28 cellular contexts compared by ENCODE assay signal in genomic region chr10:52387744-52388143, GRCh38.
DNase-seq lines count a peak whose midpoint lies in the region; ATAC-seq, FAIRE-seq and TF ChIP-seq lines count a peak whose summit lies in the region.
"Had no signal": no experiment of that assay in that cellular context is flagged by ENCODE, and none has a peak within 500 bp of the region (broad histone marks: within the 10 kb centered on the region; RNA-seq: fewer than 3 reads in every experiment).

No MANE protein-coding gene starts in this region.

- no peaks in the 10 kb centered on the region for H4K20me1 ChIP-seq in astrocyte (ENCODE audit: insufficient read depth, low read length)

- TF ChIP-seq CTCF in astrocyte (IDR thresholded peaks at IDR 0.05; ENCODE audit: insufficient read depth, low read depth, low read length) (no peak), endothelial cell (IDR thresholded peaks at IDR 0.05; ENCODE audit: unreplicated experiment) (no peak)

- no peaks in the 10 kb centered on the region for H3K9me3 Mint-ChIP-seq in astrocyte (ENCODE audit: unreplicated experiment)
- H3K9me3 Mint-ChIP-seq in naive thymus-derived CD4-positive, alpha-beta T cell = peaks cover 0 to 2% (median 0%) of the 10 kb centered on the region in 11 donors
- H3K9me3 Mint-ChIP-seq in endothelial cell (ENCODE audit: unreplicated experiment) = no peaks in the 10 kb centered on the region
- H3K9me3 Mint-ChIP-seq: activated naive CD4-positive, alpha-beta T cell treated with anti-CD3 and anti-CD28 coated beads, Interleukin-2, amount 50 U/mL, for 24 hours; nephron had no signal

- no peak for FAIRE-seq in astrocyte (lab: Jason Lieb, UNC)
- FAIRE-seq: GM19239 had no signal

- H3K9me3 ChIP-seq in astrocyte (ENCODE audit: insufficient read depth, low read depth, low read length) = no peaks in the 10 kb centered on the region
- no peaks in the 10 kb centered on the region for H3K9me3 ChIP-seq in naive thymus-derived CD4-positive, alpha-beta T cell (ENCODE audit: control insufficient read depth in 2 of 3, low read length in 3 of 3)
- H3K9me3 ChIP-seq: heart right ventricle, mucosa of descending colon, psoas muscle, thyroid gland had no signal

- no peak overlapping the region for H3K27ac Mint-ChIP-seq in astrocyte (ENCODE audit: unreplicated experiment)
- no peak overlapping the region for H3K27ac Mint-ChIP-seq in naive thymus-derived CD4-positive, alpha-beta T cell
- H3K27ac Mint-ChIP-seq in endothelial cell (ENCODE audit: unreplicated experiment) = no peak overlapping the region
- H3K27ac Mint-ChIP-seq: activated naive CD4-positive, alpha-beta T cell treated with anti-CD3 and anti-CD28 coated beads, Interleukin-2, amount 50 U/mL, for 24 hours; activated T-helper 17 cell treated with anti-CD3 and anti-CD28 coated beads, Interleukin-2, amount 50 U/mL, for 72 hours; CD4-positive, CD25-positive, alpha-beta regulatory T cell; nephron; T-cell had no signal

- no peaks in the 10 kb centered on the region for H3K79me2 ChIP-seq in astrocyte (ENCODE audit: insufficient read depth, low read length)

- H3K4me3 Mint-ChIP-seq in astrocyte (ENCODE audit: unreplicated experiment) (no peak overlapping the region), endothelial cell (ENCODE audit: unreplicated experiment) (no peak overlapping the region)
- H3K4me3 Mint-ChIP-seq in naive thymus-derived CD4-positive, alpha-beta T cell = no peak overlapping the region
- H3K4me3 Mint-ChIP-seq: activated naive CD4-positive, alpha-beta T cell treated with anti-CD3 and anti-CD28 coated beads, Interleukin-2, amount 50 U/mL, for 24 hours; activated T-helper 17 cell treated with anti-CD3 and anti-CD28 coated beads, Interleukin-2, amount 50 U/mL, for 72 hours; CD4-positive, CD25-positive, alpha-beta regulatory T cell; nephron; T-cell had no signal

- H3K4me3 ChIP-seq in astrocyte (ENCODE audit: insufficient read depth, low read depth, low read length) = no peak overlapping the region
- no peak overlapping the region for H3K4me3 ChIP-seq in naive thymus-derived CD4-positive, alpha-beta T cell (ENCODE audit: low read length)
- H3K4me3 ChIP-seq: heart right ventricle, lung, mucosa of descending colon, psoas muscle, thyroid gland had no signal

- no peaks in the 10 kb centered on the region for H3K27me3 ChIP-seq in astrocyte (ENCODE audit: insufficient read depth, low read length)
- no peaks in the 10 kb centered on the region for H3K27me3 ChIP-seq in naive thymus-derived CD4-positive, alpha-beta T cell (ENCODE audit: control insufficient read depth in 2 of 2, insufficient read depth in 2 of 2, low read length in 2 of 2)
- H3K27me3 ChIP-seq: heart right ventricle, thyroid gland had no signal

- POLR2A ChIA-PET in naive thymus-derived CD4-positive, alpha-beta T cell (lab: Charles Lee) = no interaction called here

- CTCF ChIA-PET in naive thymus-derived CD4-positive, alpha-beta T cell (lab: Charles Lee) = no interaction called here

- intact Hi-C loops in naive thymus-derived CD4-positive, alpha-beta T cell (cut with micrococcal nuclease) = no loop called here

- no peak overlapping the region for H2AFZ ChIP-seq in astrocyte (ENCODE audit: low read depth, low read length)

- no peaks in the 10 kb centered on the region for H3K36me3 ChIP-seq in astrocyte (ENCODE audit: insufficient read depth, low read length)
- no peaks in the 10 kb centered on the region for H3K36me3 ChIP-seq in naive thymus-derived CD4-positive, alpha-beta T cell (ENCODE audit: control insufficient read depth in 2 of 3, insufficient read depth in 3 of 3, low read length in 3 of 3)
- H3K36me3 ChIP-seq: heart right ventricle, thyroid gland had no signal

- H3K36me3 Mint-ChIP-seq in astrocyte (ENCODE audit: low read depth, unreplicated experiment) (no peaks in the 10 kb centered on the region), endothelial cell (ENCODE audit: low read depth, unreplicated experiment) (no peaks in the 10 kb centered on the region)
- H3K36me3 Mint-ChIP-seq in naive thymus-derived CD4-positive, alpha-beta T cell = no peaks in the 10 kb centered on the region
- H3K36me3 Mint-ChIP-seq: activated naive CD4-positive, alpha-beta T cell treated with anti-CD3 and anti-CD28 coated beads, Interleukin-2, amount 50 U/mL, for 24 hours; CD4-positive, CD25-positive, alpha-beta regulatory T cell; T-cell had no signal

- no peak overlapping the region for H3K4me2 ChIP-seq in astrocyte (ENCODE audit: low read length)

- H3K4me1 Mint-ChIP-seq in astrocyte (ENCODE audit: low read depth, unreplicated experiment) = no peaks in the 10 kb centered on the region
- no peaks in the 10 kb centered on the region for H3K4me1 Mint-ChIP-seq in naive thymus-derived CD4-positive, alpha-beta T cell
- H3K4me1 Mint-ChIP-seq in endothelial cell (ENCODE audit: unreplicated experiment) = peaks cover 4% of the 10 kb centered on the region
- H3K4me1 Mint-ChIP-seq: activated naive CD4-positive, alpha-beta T cell treated with anti-CD3 and anti-CD28 coated beads, Interleukin-2, amount 50 U/mL, for 24 hours; activated T-helper 17 cell treated with anti-CD3 and anti-CD28 coated beads, Interleukin-2, amount 50 U/mL, for 72 hours; CD4-positive, CD25-positive, alpha-beta regulatory T cell; nephron; T-cell had no signal

- no peak overlapping the region for H3K9ac ChIP-seq in astrocyte (ENCODE audit: low read length)

- no peak for ATAC-seq in naive thymus-derived CD4-positive, alpha-beta T cell
- ATAC-seq: activated T-helper 17 cell treated with anti-CD3 and anti-CD28 coated beads, Interleukin-2, amount 50 U/mL, for 72 hours; heart right ventricle; mucosa of descending colon; psoas muscle; T-cell had no signal

- DNase-seq in NK-92 (lab: John Stamatoyannopoulos, UW; ENCODE audit: unreplicated experiment) = peak; percentile 3
- DNase-seq in NK-92 treated with Interleukin-12 subunit alpha and Interleukin-12 subunit beta, amount 100 ng/mL, for 24 hours (lab: John Stamatoyannopoulos, UW) = no peak
- DNase-seq in astrocyte (ENCODE audit: low read depth) = peak; percentile 4
- peak; percentile 5 for DNase-seq in glomerular endothelial cell (ENCODE audit: extremely low read depth, low read depth, low spot score)
- no peak for DNase-seq in naive thymus-derived CD4-positive, alpha-beta T cell
- no peak for DNase-seq in endothelial cell (ENCODE audit: low spot score)
- DNase-seq in NCI-H1092 (lab: John Stamatoyannopoulos, UW) = no peak
- no peak for DNase-seq in CD1c-positive myeloid dendritic cell (ENCODE audit: extremely low spot score)
- DNase-seq: 8988T; activated CD4-positive, alpha-beta T cell treated with anti-CD3 and anti-CD28 coated beads for 48 hours; amniotic stem cell; CD4-positive, CD25-positive, alpha-beta regulatory T cell; EL; erythroblast; GOT3; heart right ventricle; mucosa of descending colon; NCI-H82; psoas muscle; RPMI8226; stimulated activated CD4-positive, alpha-beta T cell treated with anti-CD3 and anti-CD28 coated beads, Interleukin-4, amount 100 ng/mL, for 24 hours; T-cell; thyroid gland had no signal

- no peak overlapping the region for H3K27ac ChIP-seq in astrocyte (ENCODE audit: low read depth, low read length)
- H3K27ac ChIP-seq in naive thymus-derived CD4-positive, alpha-beta T cell (ENCODE audit: low read depth, low read length) = no peak overlapping the region
- H3K27ac ChIP-seq: heart right ventricle, psoas muscle, thyroid gland had no signal

- no peaks in the 10 kb centered on the region for H3K4me1 ChIP-seq in astrocyte (ENCODE audit: insufficient read depth, low read length)
- H3K4me1 ChIP-seq in naive thymus-derived CD4-positive, alpha-beta T cell (ENCODE audit: control insufficient read depth in 2 of 2, insufficient read depth in 2 of 2, low read length in 2 of 2) = no peaks in the 10 kb centered on the region
- H3K4me1 ChIP-seq: heart right ventricle, psoas muscle, thyroid gland had no signal

- no peaks in the 10 kb centered on the region for H3K27me3 Mint-ChIP-seq in astrocyte (ENCODE audit: low read depth, unreplicated experiment)
- H3K27me3 Mint-ChIP-seq in naive thymus-derived CD4-positive, alpha-beta T cell = no peaks in the 10 kb centered on the region
- no peaks in the 10 kb centered on the region for H3K27me3 Mint-ChIP-seq in endothelial cell (ENCODE audit: unreplicated experiment)
- H3K27me3 Mint-ChIP-seq: activated naive CD4-positive, alpha-beta T cell treated with anti-CD3 and anti-CD28 coated beads, Interleukin-2, amount 50 U/mL, for 24 hours; activated T-helper 17 cell treated with anti-CD3 and anti-CD28 coated beads, Interleukin-2, amount 50 U/mL, for 72 hours; CD4-positive, CD25-positive, alpha-beta regulatory T cell; T-cell had no signal

Comparison
In these comparisons a context has a peak if more than half of its experiments do, and no peak if none do; other contexts are left out.
1. DNase-seq: peak in NK-92 (single experiment), astrocyte (single experiment) and glomerular endothelial cell (single experiment); none in NK-92 treated with Interleukin-12 subunit alpha and Interleukin-12 subunit beta, amount 100 ng/mL, for 24 hours (single experiment), naive thymus-derived CD4-positive, alpha-beta T cell (0 of 9), endothelial cell (single experiment), NCI-H1092 (single experiment) and CD1c-positive myeloid dendritic cell (single experiment).